ENCODE assay signal across 7 cellular contexts in the genomic region with DNA sequence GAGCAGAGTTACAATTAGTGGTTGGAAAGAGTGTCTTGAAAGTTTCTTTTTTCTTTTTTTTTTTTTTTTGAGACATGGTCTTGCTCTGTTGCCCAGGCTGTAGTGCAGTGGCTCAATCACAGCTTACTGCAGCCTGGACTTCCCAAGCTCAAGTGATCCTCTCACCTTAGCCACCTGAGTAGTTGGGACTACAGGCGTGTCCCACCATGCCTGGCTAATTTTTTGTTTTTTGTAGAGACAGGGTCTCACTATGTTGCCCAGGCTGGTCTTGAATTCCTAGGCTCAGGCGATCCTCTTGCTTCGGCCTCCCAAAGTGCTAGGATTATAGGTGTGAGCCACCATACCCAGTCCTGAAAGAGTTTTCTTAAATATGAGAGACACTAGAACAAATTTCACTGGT. TPM values are rescaled to one million over a fixed set of nuclear protein-coding genes. Genes with fewer than 3 reads are reported as not detected.
DNase-seq lines count a peak whose midpoint lies in the region; ATAC-seq and TF ChIP-seq lines count a peak whose summit lies in the region.
"Not testable (repeated sequence)": the region's sequence is repeated elsewhere in the genome, so short reads cannot be mapped to it uniquely, and the experiment has no call there.

No MANE protein-coding gene starts in this region.

- not testable (repeated sequence) for TF ChIP-seq CTCF in OCI-LY1 (IDR thresholded peaks at IDR 0.05; ENCODE audit: low read length); endothelial cell (IDR thresholded peaks at IDR 0.05; ENCODE audit: unreplicated experiment); neural crest cell (conservative IDR thresholded peaks at IDR 0.05)

- not testable (repeated sequence) for H3K9me3 Mint-ChIP-seq in CD4-positive, CD25-positive, alpha-beta regulatory T cell; T-helper 2 cell treated with Interferon-gamma antibody and Interleukin-4, amounts not matched to agents 5 μg/mL and 100 μg/mL, for 36 hours; activated T-helper 1 cell treated with anti-CD3 and anti-CD28 coated beads, Interleukin-12 subunit alpha, Interleukin-12 subunit beta, Interleukin-2, Interleukin-4 antibody, amounts not matched to agents 30 ng/mL and 10 ng/mL and 1 ng/mL, durations not matched to agents 14 hours and 24 hours and 36 hours; endothelial cell (ENCODE audit: unreplicated experiment); naive thymus-derived CD8-positive, alpha-beta T cell; neural crest cell

- H3K27me3 ChIP-seq in CD4-positive, CD25-positive, alpha-beta regulatory T cell (ENCODE audit: control insufficient read depth, insufficient read depth, low read length); OCI-LY1 (ENCODE audit: insufficient read depth, low read length): not testable (repeated sequence)

- H3K4me3 Mint-ChIP-seq in CD4-positive, CD25-positive, alpha-beta regulatory T cell: peak overlapping the region in 2 of 4 donors; percentile 52 to 97
- H3K4me3 Mint-ChIP-seq in T-helper 2 cell treated with Interferon-gamma antibody and Interleukin-4, amounts not matched to agents 5 μg/mL and 100 μg/mL, for 36 hours; activated T-helper 1 cell treated with anti-CD3 and anti-CD28 coated beads, Interleukin-12 subunit alpha, Interleukin-12 subunit beta, Interleukin-2, Interleukin-4 antibody, amounts not matched to agents 30 ng/mL and 10 ng/mL and 1 ng/mL, durations not matched to agents 14 hours and 24 hours and 36 hours: not testable (repeated sequence)
- H3K4me3 Mint-ChIP-seq in endothelial cell (ENCODE audit: unreplicated experiment) (peak overlapping the region; percentile 56), neural crest cell (peak overlapping the region; percentile 28)
- H3K4me3 Mint-ChIP-seq in naive thymus-derived CD8-positive, alpha-beta T cell: peak overlapping the region in 1 of 10 donors; percentile 3

- H3K36me3 Mint-ChIP-seq in CD4-positive, CD25-positive, alpha-beta regulatory T cell; T-helper 2 cell treated with Interferon-gamma antibody and Interleukin-4, amounts not matched to agents 5 μg/mL and 100 μg/mL, for 36 hours (ENCODE audit: low read depth); naive thymus-derived CD8-positive, alpha-beta T cell; neural crest cell (ENCODE audit: low read depth): not testable (repeated sequence)
- H3K36me3 Mint-ChIP-seq in activated T-helper 1 cell treated with anti-CD3 and anti-CD28 coated beads, Interleukin-12 subunit alpha, Interleukin-12 subunit beta, Interleukin-2, Interleukin-4 antibody, amounts not matched to agents 30 ng/mL and 10 ng/mL and 1 ng/mL, durations not matched to agents 14 hours and 24 hours and 36 hours (ENCODE audit: low read depth): peaks cover 11% of the 10 kb centered on the region
- H3K36me3 Mint-ChIP-seq in endothelial cell (ENCODE audit: low read depth, unreplicated experiment): peaks cover 15% of the 10 kb centered on the region

- not testable (repeated sequence) for H4K20me1 ChIP-seq in OCI-LY1 (ENCODE audit: insufficient read depth, low read length)

- peaks cover 13% of the 10 kb centered on the region for H3K27me3 Mint-ChIP-seq in CD4-positive, CD25-positive, alpha-beta regulatory T cell
- not testable (repeated sequence) for H3K27me3 Mint-ChIP-seq in T-helper 2 cell treated with Interferon-gamma antibody and Interleukin-4, amounts not matched to agents 5 μg/mL and 100 μg/mL, for 36 hours (ENCODE audit: low read depth); activated T-helper 1 cell treated with anti-CD3 and anti-CD28 coated beads, Interleukin-12 subunit alpha, Interleukin-12 subunit beta, Interleukin-2, Interleukin-4 antibody, amounts not matched to agents 30 ng/mL and 10 ng/mL and 1 ng/mL, durations not matched to agents 14 hours and 24 hours and 36 hours (ENCODE audit: insufficient read depth); naive thymus-derived CD8-positive, alpha-beta T cell; neural crest cell (ENCODE audit: low read depth)
- peaks cover 12% of the 10 kb centered on the region for H3K27me3 Mint-ChIP-seq in endothelial cell (ENCODE audit: unreplicated experiment)

- not testable (repeated sequence) for H3K9me3 ChIP-seq in CD4-positive, CD25-positive, alpha-beta regulatory T cell (ENCODE audit: control insufficient read depth in 2 of 2, low read length in 2 of 2); OCI-LY1 (ENCODE audit: low read length)

- H3K9me2 ChIP-seq in OCI-LY1 (ENCODE audit: low read depth, low read length): not testable (repeated sequence)

- DNase-seq in CD4-positive, CD25-positive, alpha-beta regulatory T cell; T-helper 2 cell treated with Interferon-gamma antibody and Interleukin-4, amounts not matched to agents 5 μg/mL and 100 μg/mL, for 36 hours (ENCODE audit: low spot score); activated T-helper 1 cell treated with anti-CD3 and anti-CD28 coated beads, Interleukin-12 subunit alpha, Interleukin-12 subunit beta, Interleukin-2, Interleukin-4 antibody, amounts not matched to agents 30 ng/mL and 10 ng/mL and 1 ng/mL, durations not matched to agents 14 hours and 24 hours and 36 hours (ENCODE audit: low spot score); endothelial cell (ENCODE audit: low spot score); naive thymus-derived CD8-positive, alpha-beta T cell; neural crest cell (ENCODE audit: low read depth, low spot score): not testable (repeated sequence)

- not testable (repeated sequence) for ATAC-seq in CD4-positive, CD25-positive, alpha-beta regulatory T cell (ENCODE audit: low read depth in 2 of 2); naive thymus-derived CD8-positive, alpha-beta T cell

- not testable (repeated sequence) for H3K79me2 ChIP-seq in OCI-LY1 (ENCODE audit: insufficient read depth, low read length)

- H3K27ac Mint-ChIP-seq in CD4-positive, CD25-positive, alpha-beta regulatory T cell: peak overlapping the region in 2 of 3 donors; percentile 14 to 53
- peak overlapping the region; percentile 1 for H3K27ac Mint-ChIP-seq in T-helper 2 cell treated with Interferon-gamma antibody and Interleukin-4, amounts not matched to agents 5 μg/mL and 100 μg/mL, for 36 hours
- H3K27ac Mint-ChIP-seq in activated T-helper 1 cell treated with anti-CD3 and anti-CD28 coated beads, Interleukin-12 subunit alpha, Interleukin-12 subunit beta, Interleukin-2, Interleukin-4 antibody, amounts not matched to agents 30 ng/mL and 10 ng/mL and 1 ng/mL, durations not matched to agents 14 hours and 24 hours and 36 hours: peak overlapping the region; percentile 5
- not testable (repeated sequence) for H3K27ac Mint-ChIP-seq in endothelial cell (ENCODE audit: unreplicated experiment); neural crest cell (ENCODE audit: unreplicated experiment)
- peak overlapping the region in 7 of 10 donors; percentile 9 to 74 (median 53) for H3K27ac Mint-ChIP-seq in naive thymus-derived CD8-positive, alpha-beta T cell

- H3K9ac ChIP-seq in OCI-LY1 (ENCODE audit: low read length): not testable (repeated sequence)

- POLR2A ChIA-PET in naive thymus-derived CD8-positive, alpha-beta T cell (lab: Charles Lee): interaction anchor here (1.0 kb wide), 1 partner anchor 92 kb away, joined by 3 read pairs; no protein-coding TSS in a partner anchor

- not testable (repeated sequence) for H3K36me3 ChIP-seq in CD4-positive, CD25-positive, alpha-beta regulatory T cell (ENCODE audit: control insufficient read depth, insufficient read depth, low read length); OCI-LY1 (ENCODE audit: insufficient read depth, low read length)

- H3K4me1 ChIP-seq in CD4-positive, CD25-positive, alpha-beta regulatory T cell (ENCODE audit: control insufficient read depth, insufficient read depth, low read length, poor library complexity, severe bottlenecking): peaks cover 29% of the 10 kb centered on the region
- H3K4me1 ChIP-seq in OCI-LY1 (ENCODE audit: insufficient read depth, low read length, severe bottlenecking): peaks cover 52% of the 10 kb centered on the region

- not testable (repeated sequence) for H2AFZ ChIP-seq in OCI-LY1 (ENCODE audit: low read length)

- peaks cover 11 to 46% (median 28%) of the 10 kb centered on the region in 4 donors for H3K4me1 Mint-ChIP-seq in CD4-positive, CD25-positive, alpha-beta regulatory T cell
- H3K4me1 Mint-ChIP-seq in T-helper 2 cell treated with Interferon-gamma antibody and Interleukin-4, amounts not matched to agents 5 μg/mL and 100 μg/mL, for 36 hours (ENCODE audit: low read depth): peaks cover 30% of the 10 kb centered on the region
- peaks cover 43% of the 10 kb centered on the region for H3K4me1 Mint-ChIP-seq in activated T-helper 1 cell treated with anti-CD3 and anti-CD28 coated beads, Interleukin-12 subunit alpha, Interleukin-12 subunit beta, Interleukin-2, Interleukin-4 antibody, amounts not matched to agents 30 ng/mL and 10 ng/mL and 1 ng/mL, durations not matched to agents 14 hours and 24 hours and 36 hours (ENCODE audit: low read depth)
- peaks cover 20% of the 10 kb centered on the region for H3K4me1 Mint-ChIP-seq in endothelial cell (ENCODE audit: unreplicated experiment)
- H3K4me1 Mint-ChIP-seq in naive thymus-derived CD8-positive, alpha-beta T cell: peaks cover 14 to 41% (median 32%) of the 10 kb centered on the region in 4 donors
- H3K4me1 Mint-ChIP-seq in neural crest cell: peaks cover 39% of the 10 kb centered on the region

- not testable (repeated sequence) for H3F3A ChIP-seq in OCI-LY1 (ENCODE audit: insufficient read depth, low read length)

- intact Hi-C loops in activated T-helper 1 cell treated with anti-CD3 and anti-CD28 coated beads, Interleukin-12 subunit alpha, Interleukin-12 subunit beta, Interleukin-2, Interleukin-4 antibody, amounts not matched to agents 30 ng/mL and 10 ng/mL and 1 ng/mL, durations not matched to agents 14 hours and 24 hours and 36 hours (cut with micrococcal nuclease): not testable (repeated sequence)

- not testable (repeated sequence) for H3K27ac ChIP-seq in CD4-positive, CD25-positive, alpha-beta regulatory T cell (ENCODE audit: insufficient read depth, low read length, poor library complexity, severe bottlenecking)
- H3K27ac ChIP-seq in OCI-LY1 (ENCODE audit: low read depth, low read length, poor library complexity, severe bottlenecking): peak overlapping the region; percentile 20

- not testable (repeated sequence) for H3K4me2 ChIP-seq in OCI-LY1 (ENCODE audit: low read length)

- not testable (repeated sequence) for H3K4me3 ChIP-seq in CD4-positive, CD25-positive, alpha-beta regulatory T cell (ENCODE audit: low read depth, low read length); OCI-LY1 (ENCODE audit: low read depth, low read length, poor library complexity, severe bottlenecking)

RNA-seq across cellular contexts. Expression of gene ENTREP3, which starts 8.5 kb away (rescaled TPM):
- 7.8 TPM for total RNA-seq in CD4-positive, CD25-positive, alpha-beta regulatory T cell
- polyA plus RNA-seq in CD4-positive, CD25-positive, alpha-beta regulatory T cell: under 1 TPM; 0.57 to 0.97 (median 0.72) TPM
- 40.3 and 45.5 TPM in 2 replicates for total RNA-seq in activated T-helper 1 cell treated with anti-CD3 and anti-CD28 coated beads, Interleukin-12 subunit alpha, Interleukin-12 subunit beta, Interleukin-2, Interleukin-4 antibody, amounts not matched to agents 30 ng/mL and 10 ng/mL and 1 ng/mL, durations not matched to agents 14 hours and 24 hours and 36 hours
- total RNA-seq in endothelial cell (ENCODE audit: unreplicated experiment) (54.1 TPM), neural crest cell (93.1 and 94.3 TPM in 2 replicates)
- total RNA-seq in naive thymus-derived CD8-positive, alpha-beta T cell: 10 to 100 TPM; 10.7 to 13.5 TPM
- polyA plus RNA-seq in naive thymus-derived CD8-positive, alpha-beta T cell: 1 to 10 TPM; 1.8 to 2.5 (median 2.3) TPM

RNA-seq across cellular contexts. Expression of gene SCAMP3, which starts 15.4 kb away (rescaled TPM):
- total RNA-seq in CD4-positive, CD25-positive, alpha-beta regulatory T cell: 57.3 TPM
- 100 to 1,000 TPM; 110 to 150 (median 141) TPM for polyA plus RNA-seq in CD4-positive, CD25-positive, alpha-beta regulatory T cell
- 147 and 168 TPM in 2 replicates for total RNA-seq in activated T-helper 1 cell treated with anti-CD3 and anti-CD28 coated beads, Interleukin-12 subunit alpha, Interleukin-12 subunit beta, Interleukin-2, Interleukin-4 antibody, amounts not matched to agents 30 ng/mL and 10 ng/mL and 1 ng/mL, durations not matched to agents 14 hours and 24 hours and 36 hours
- 54.9 TPM for total RNA-seq in endothelial cell (ENCODE audit: unreplicated experiment)
- 100 to 1,000 TPM in 1 of 2 experiments, 10 to 100 TPM in 1; 93.3 to 105 TPM for total RNA-seq in naive thymus-derived CD8-positive, alpha-beta T cell
- polyA plus RNA-seq in naive thymus-derived CD8-positive, alpha-beta T cell: 100 to 1,000 TPM; 124 to 189 (median 138) TPM
- total RNA-seq in neural crest cell: 68.9 and 75.3 TPM in 2 replicates

RNA-seq across cellular contexts. Expression of gene CLK2, which starts 26.5 kb away (rescaled TPM):
- 76.6 TPM for total RNA-seq in CD4-positive, CD25-positive, alpha-beta regulatory T cell
- polyA plus RNA-seq in CD4-positive, CD25-positive, alpha-beta regulatory T cell: 10 to 100 TPM; 11.4 to 17.4 (median 15.5) TPM
- total RNA-seq in activated T-helper 1 cell treated with anti-CD3 and anti-CD28 coated beads, Interleukin-12 subunit alpha, Interleukin-12 subunit beta, Interleukin-2, Interleukin-4 antibody, amounts not matched to agents 30 ng/mL and 10 ng/mL and 1 ng/mL, durations not matched to agents 14 hours and 24 hours and 36 hours: 87.0 and 91.6 TPM in 2 replicates
- total RNA-seq in endothelial cell (ENCODE audit: unreplicated experiment) (62.8 TPM), neural crest cell (101 and 104 TPM in 2 replicates)
- 100 to 1,000 TPM; 115 to 134 TPM for total RNA-seq in naive thymus-derived CD8-positive, alpha-beta T cell
- polyA plus RNA-seq in naive thymus-derived CD8-positive, alpha-beta T cell: 10 to 100 TPM; 11.3 to 22.6 (median 12.9) TPM

RNA-seq across cellular contexts. Expression of gene HCN3, which starts 30.5 kb away (rescaled TPM):
- 1.5 TPM for total RNA-seq in CD4-positive, CD25-positive, alpha-beta regulatory T cell
- under 1 TPM in 3 of 4 donors, not detected in 1; 0.07 to 0.15 (median 0.11) TPM for polyA plus RNA-seq in CD4-positive, CD25-positive, alpha-beta regulatory T cell
- 2.5 and 3.3 TPM in 2 replicates for total RNA-seq in activated T-helper 1 cell treated with anti-CD3 and anti-CD28 coated beads, Interleukin-12 subunit alpha, Interleukin-12 subunit beta, Interleukin-2, Interleukin-4 antibody, amounts not matched to agents 30 ng/mL and 10 ng/mL and 1 ng/mL, durations not matched to agents 14 hours and 24 hours and 36 hours
- total RNA-seq in endothelial cell (ENCODE audit: unreplicated experiment) (7.3 TPM), neural crest cell (20.8 and 22.4 TPM in 2 replicates)
- 1 to 10 TPM; 3.9 to 4.1 TPM for total RNA-seq in naive thymus-derived CD8-positive, alpha-beta T cell
- polyA plus RNA-seq in naive thymus-derived CD8-positive, alpha-beta T cell: under 1 TPM in 2 of 3 donors, not detected in 1; 0.20 to 0.51 TPM

RNA-seq across cellular contexts. Expression of gene MTX1, which starts 38.3 kb away (rescaled TPM):
- 18.4 TPM for total RNA-seq in CD4-positive, CD25-positive, alpha-beta regulatory T cell
- 10 to 100 TPM; 44.3 to 52.2 (median 49.0) TPM for polyA plus RNA-seq in CD4-positive, CD25-positive, alpha-beta regulatory T cell
- total RNA-seq in activated T-helper 1 cell treated with anti-CD3 and anti-CD28 coated beads, Interleukin-12 subunit alpha, Interleukin-12 subunit beta, Interleukin-2, Interleukin-4 antibody, amounts not matched to agents 30 ng/mL and 10 ng/mL and 1 ng/mL, durations not matched to agents 14 hours and 24 hours and 36 hours: 61.8 and 62.3 TPM in 2 replicates
- total RNA-seq in endothelial cell (ENCODE audit: unreplicated experiment) (38.8 TPM), neural crest cell (36.0 and 38.3 TPM in 2 replicates)
- total RNA-seq in naive thymus-derived CD8-positive, alpha-beta T cell: 10 to 100 TPM; 26.9 to 27.1 TPM
- 10 to 100 TPM; 45.8 to 50.7 (median 48.5) TPM for polyA plus RNA-seq in naive thymus-derived CD8-positive, alpha-beta T cell
